2 cellular contexts compared by ENCODE assay signal in genomic region chr16:71594000-71594646, GRCh38.
TF ChIP-seq lines count a peak whose summit lies in the region.

No MANE protein-coding gene starts in this region.

TF ChIP-seq in H1, 55 proteins besides CTCF, POLR2A, EP300 and RAD21:
- no peak for TF ChIP-seq SRF (IDR thresholded peaks at IDR 0.05; ENCODE audit: low read depth, low read length)
- TF ChIP-seq CBX8 (IDR thresholded peaks at IDR 0.05; ENCODE audit: borderline replicate concordance, low read depth, low read length): no peak
- TF ChIP-seq KDM5A (IDR thresholded peaks at IDR 0.05; ENCODE audit: low read length): no peak
- no peak for TF ChIP-seq EZH2 (IDR thresholded peaks at IDR 0.05; ENCODE audit: low read depth, low read length, severe bottlenecking)
- TF ChIP-seq CTBP2 (IDR thresholded peaks at IDR 0.05; ENCODE audit: borderline replicate concordance, insufficient read depth, insufficient read length, low read length): no peak
- no peak for TF ChIP-seq NRF1 (IDR thresholded peaks at IDR 0.05; ENCODE audit: low read depth, low read length)
- TF ChIP-seq USF2 (IDR thresholded peaks at IDR 0.05; ENCODE audit: low read length): no peak

TF ChIP-seq in liver, 16 proteins besides CTCF, POLR2A, EP300 and RAD21:
- peak; percentile 57 for TF ChIP-seq TAF1 (conservative IDR thresholded peaks at IDR 0.05)
- peak; percentile 52 for TF ChIP-seq YY1 (IDR thresholded peaks at IDR 0.05)
- peak; percentile 72 to 79 for TF ChIP-seq JUND (IDR thresholded peaks at IDR 0.05)
- TF ChIP-seq, protein P1, sequence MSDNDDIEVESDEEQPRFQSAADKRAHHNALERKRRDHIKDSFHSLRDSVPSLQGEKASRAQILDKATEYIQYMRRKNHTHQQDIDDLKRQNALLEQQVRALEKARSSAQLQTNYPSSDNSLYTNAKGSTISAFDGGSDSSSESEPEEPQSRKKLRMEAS (IDR thresholded peaks at IDR 0.05): peak; percentile 40
- peak; percentile 90 for TF ChIP-seq SP1 (IDR thresholded peaks at IDR 0.05)
- TF ChIP-seq FOXA2 (IDR thresholded peaks at IDR 0.05): peak; percentile 6
- TF ChIP-seq RXRA (IDR thresholded peaks at IDR 0.05): peak; percentile 84 to 93
- TF ChIP-seq HNF4G (IDR thresholded peaks at IDR 0.05): peak; percentile 68
- peak in 1 of 2 donors; percentile 27 for TF ChIP-seq EGR1 (IDR thresholded peaks at IDR 0.05; ENCODE audit: low read depth in 2 of 2)
- peak; percentile 91 to 92 for TF ChIP-seq HNF4A (conservative IDR thresholded peaks at IDR 0.05)
- TF ChIP-seq, protein P2, sequence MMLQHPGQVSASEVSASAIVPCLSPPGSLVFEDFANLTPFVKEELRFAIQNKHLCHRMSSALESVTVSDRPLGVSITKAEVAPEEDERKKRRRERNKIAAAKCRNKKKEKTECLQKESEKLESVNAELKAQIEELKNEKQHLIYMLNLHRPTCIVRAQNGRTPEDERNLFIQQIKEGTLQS (IDR thresholded peaks at IDR 0.05): peak; percentile 93
- TF ChIP-seq NR2F2 (IDR thresholded peaks at IDR 0.05): no peak
- TF ChIP-seq, protein P3, sequence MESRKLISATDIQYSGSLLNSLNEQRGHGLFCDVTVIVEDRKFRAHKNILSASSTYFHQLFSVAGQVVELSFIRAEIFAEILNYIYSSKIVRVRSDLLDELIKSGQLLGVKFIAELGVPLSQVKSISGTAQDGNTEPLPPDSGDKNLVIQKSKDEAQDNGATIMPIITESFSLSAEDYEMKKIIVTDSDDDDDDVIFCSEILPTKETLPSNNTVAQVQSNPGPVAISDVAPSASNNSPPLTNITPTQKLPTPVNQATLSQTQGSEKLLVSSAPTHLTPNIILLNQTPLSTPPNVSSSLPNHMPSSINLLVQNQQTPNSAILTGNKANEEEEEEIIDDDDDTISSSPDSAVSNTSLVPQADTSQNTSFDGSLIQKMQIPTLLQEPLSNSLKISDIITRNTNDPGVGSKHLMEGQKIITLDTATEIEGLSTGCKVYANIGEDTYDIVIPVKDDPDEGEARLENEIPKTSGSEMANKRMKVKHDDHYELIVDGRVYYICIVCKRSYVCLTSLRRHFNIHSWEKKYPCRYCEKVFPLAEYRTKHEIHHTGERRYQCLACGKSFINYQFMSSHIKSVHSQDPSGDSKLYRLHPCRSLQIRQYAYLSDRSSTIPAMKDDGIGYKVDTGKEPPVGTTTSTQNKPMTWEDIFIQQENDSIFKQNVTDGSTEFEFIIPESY (IDR thresholded peaks at IDR 0.05): peak; percentile 91
- TF ChIP-seq FOXA1 (IDR thresholded peaks at IDR 0.05): no peak
- TF ChIP-seq REST (IDR thresholded peaks at IDR 0.05): peak; percentile 51
- no peak for TF ChIP-seq GABPA (IDR thresholded peaks at IDR 0.05 in 1 of 2, conservative IDR thresholded peaks at IDR 0.05 in 1 of 2)
